In the genomic region with DNA sequence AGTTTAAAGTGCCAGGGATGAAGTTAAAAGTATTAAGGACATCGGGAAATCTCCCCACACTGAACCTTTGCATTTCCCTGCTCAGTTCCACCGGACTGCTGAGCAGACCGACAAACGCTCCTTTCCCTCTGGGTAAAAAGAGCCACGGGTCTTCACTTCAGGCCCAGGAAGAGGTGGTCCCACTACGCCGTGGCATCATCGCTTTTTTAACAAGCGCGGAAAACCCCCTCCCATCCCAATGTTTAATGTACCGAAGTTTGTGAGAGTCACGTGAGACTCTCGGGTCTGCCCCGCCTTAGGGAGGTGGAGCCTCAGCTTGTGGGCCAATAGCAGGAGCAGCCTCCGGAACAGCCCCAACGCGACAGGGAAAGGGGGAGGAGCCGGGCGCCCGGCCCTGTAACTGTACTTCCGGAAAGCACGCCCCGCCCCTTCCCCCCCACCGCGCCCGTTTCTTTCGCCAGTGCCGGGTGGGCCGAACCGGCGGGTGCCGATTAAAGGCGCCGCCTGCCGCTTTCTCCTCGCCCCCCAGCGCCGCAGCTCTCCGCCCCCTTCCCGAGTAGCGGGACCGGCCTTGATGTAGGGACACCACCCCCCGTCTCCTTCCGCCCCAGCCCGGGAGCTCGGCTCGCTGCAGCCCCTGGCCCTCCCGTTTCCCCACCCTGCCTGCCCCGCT, we compare ENCODE assay signal across 8 cellular contexts. TPM values are rescaled to one million over a fixed set of nuclear protein-coding genes. Genes with fewer than 3 reads are reported as not detected.
A peak's percentile ranks its signal among the peaks of the same experiment; 100 is the strongest.
DNase-seq lines count a peak whose midpoint lies in the region; ATAC-seq and TF ChIP-seq lines count a peak whose summit lies in the region.

No MANE protein-coding gene starts in this region.

- H4K8ac ChIP-seq in mesendoderm (ENCODE audit: low read depth, low read length) = peak overlapping the region; percentile 30

- peak; percentile 40 for ATAC-seq in GM21367 (IDR thresholded peaks at IDR 0.05; ENCODE audit: unreplicated experiment)

- 0% methylated on average over 8 to 49 of the region's 49 CpGs for whole genome bisulfite sequencing in endodermal cell (ENCODE audit: insufficient coverage in 1 of 2, insufficient read length in 1 of 2), 2 experiments
- no CpG with 5 or more reads among the region's 49 CpGs for WGBS in mesendoderm (ENCODE audit: extremely low coverage, insufficient coverage, low lambda C conversion rate)

- peaks cover 14% of the 10 kb centered on the region for H3K4me1 ChIP-seq in HUES48 (ENCODE audit: control insufficient read depth, insufficient read depth, low read length)
- peaks cover 2% of the 10 kb centered on the region for H3K4me1 ChIP-seq in NT2/D1 (ENCODE audit: insufficient read depth, insufficient read length)
- H3K4me1 ChIP-seq in endodermal cell (ENCODE audit: control insufficient read depth, insufficient read depth, low read length) = no peaks in the 10 kb centered on the region
- peaks cover 3% of the 10 kb centered on the region for H3K4me1 ChIP-seq in mesendoderm (ENCODE audit: control insufficient read depth, low read depth, low read length)

- TF ChIP-seq CTCF in endodermal cell (conservative IDR thresholded peaks at IDR 0.05) = no peak

- H3K79me1 ChIP-seq in mesendoderm (ENCODE audit: low read length) = peaks cover 5% of the 10 kb centered on the region

- H3K4me1 Mint-ChIP-seq in endodermal cell = peaks cover 19% of the 10 kb centered on the region

- peak overlapping the region; percentile 97 for H3K4ac ChIP-seq in mesendoderm (ENCODE audit: low read depth, low read length)

- H3K79me2 ChIP-seq in mesendoderm (ENCODE audit: control insufficient read depth, insufficient read depth, low read length) = peaks cover 19% of the 10 kb centered on the region

- H3K27ac ChIP-seq in HUES48 (ENCODE audit: low read depth, low read length) = peak overlapping the region; percentile 98
- H3K27ac ChIP-seq in endodermal cell (ENCODE audit: low read depth, low read length) = peak overlapping the region; percentile 94
- peak overlapping the region; percentile 97 for H3K27ac ChIP-seq in mesendoderm (ENCODE audit: low read depth, low read length)

- H3K9me3 ChIP-seq in HUES48 (ENCODE audit: control insufficient read depth, insufficient read depth, low read length) (no peaks in the 10 kb centered on the region), NT2/D1 (ENCODE audit: insufficient read depth, low read length) (no peaks in the 10 kb centered on the region), endodermal cell (ENCODE audit: control insufficient read depth, low read length) (no peaks in the 10 kb centered on the region)

- peak overlapping the region; percentile 85 for H3K4me3 Mint-ChIP-seq in endodermal cell

- H2AK5ac ChIP-seq in mesendoderm (ENCODE audit: low read length) = no peak overlapping the region

- H3K23ac ChIP-seq in mesendoderm (ENCODE audit: low read length) = peak overlapping the region; percentile 89

- H3K27ac Mint-ChIP-seq in endodermal cell = peak overlapping the region; percentile 93

- H3K36me3 ChIP-seq in HUES48 (ENCODE audit: control insufficient read depth, insufficient read depth, low read length) = no peaks in the 10 kb centered on the region
- H3K36me3 ChIP-seq in NT2/D1 (ENCODE audit: insufficient read depth, insufficient read length, low read length) = peaks cover 10% of the 10 kb centered on the region
- no peaks in the 10 kb centered on the region for H3K36me3 ChIP-seq in endodermal cell (ENCODE audit: control insufficient read depth, insufficient read depth, low read length)
- no peaks in the 10 kb centered on the region for H3K36me3 ChIP-seq in mesendoderm (ENCODE audit: control insufficient read depth, insufficient read depth, low read length)

- H3K9ac ChIP-seq in HUES48 (ENCODE audit: low read depth, low read length) = peak overlapping the region; percentile 54
- peak overlapping the region; percentile 59 for H3K9ac ChIP-seq in NT2/D1 (ENCODE audit: insufficient read length, low read depth)
- peak overlapping the region; percentile 85 for H3K9ac ChIP-seq in endodermal cell (ENCODE audit: extremely low read depth, low read length, poor library complexity, severe bottlenecking)
- H3K9ac ChIP-seq in mesendoderm (ENCODE audit: low read length) = peak overlapping the region; percentile 85

- no peak overlapping the region for H2BK15ac ChIP-seq in mesendoderm (replicated peaks; ENCODE audit: low read depth)

- H3K56ac ChIP-seq in mesendoderm (ENCODE audit: low read length) = peak overlapping the region; percentile 96

- H3K36me3 Mint-ChIP-seq in endodermal cell (ENCODE audit: low read depth) = no peaks in the 10 kb centered on the region

- no peaks in the 10 kb centered on the region for H3K27me3 Mint-ChIP-seq in endodermal cell (ENCODE audit: insufficient read depth)

- no peaks in the 10 kb centered on the region for H3K9me3 Mint-ChIP-seq in endodermal cell

- H2BK5ac ChIP-seq in mesendoderm (ENCODE audit: low read length) = no peak overlapping the region

- H2BK120ac ChIP-seq in mesendoderm (ENCODE audit: low read depth, low read length) = peak overlapping the region; percentile 65

- H4K5ac ChIP-seq in mesendoderm (ENCODE audit: low read length) = peak overlapping the region; percentile 81

- H3K4me3 ChIP-seq in HUES48 (ENCODE audit: low read depth, low read length) (peak overlapping the region; percentile 75), NT2/D1 (ENCODE audit: insufficient read length, low read depth) (peak overlapping the region; percentile 55), endodermal cell (ENCODE audit: low read length) (peak overlapping the region; percentile 82), mesendoderm (ENCODE audit: low read length) (peak overlapping the region; percentile 63)

- no peaks in the 10 kb centered on the region for H3K27me3 ChIP-seq in HUES48 (ENCODE audit: control insufficient read depth, insufficient read depth, low read length)
- H3K27me3 ChIP-seq in NT2/D1 (ENCODE audit: insufficient read depth, insufficient read length) = no peaks in the 10 kb centered on the region
- no peaks in the 10 kb centered on the region for H3K27me3 ChIP-seq in endodermal cell (ENCODE audit: control insufficient read depth, insufficient read depth, low read length, poor library complexity, severe bottlenecking)
- H3K27me3 ChIP-seq in mesendoderm (ENCODE audit: insufficient read depth, low read length, poor library complexity) = no peaks in the 10 kb centered on the region

- H3K18ac ChIP-seq in mesendoderm (ENCODE audit: low read length) = peak overlapping the region; percentile 92

- H3K4me2 ChIP-seq in mesendoderm (ENCODE audit: low read length) = peak overlapping the region; percentile 99

- DNase-seq in COLO829 (ENCODE audit: low spot score) (peak; percentile 91), NT2/D1 (ENCODE audit: low read depth, low spot score) (peak; percentile 91), endodermal cell (peak; percentile 99), mesendoderm (peak; percentile 99)
- DNase-seq in activated CD8-positive, alpha-beta memory T cell treated with anti-CD3 and anti-CD28 coated beads, Interleukin-2, amount 50 U/mL, for 24 hours (ENCODE audit: extremely low read depth) = peak; percentile 96
- peak; percentile 97 for DNase-seq in stimulated activated CD8-positive, alpha-beta memory T cell treated with anti-CD3 and anti-CD28 coated beads, Interleukin-12 subunit alpha, Interleukin-12 subunit beta, amount 100 ng/mL, for 4 hours (ENCODE audit: low read depth)

RNA-seq across cellular contexts. Expression of gene TRIM8, which starts 2.3 kb away (rescaled TPM):
- 10 to 100 TPM; 27.7 to 32.7 TPM for total RNA-seq in endodermal cell
- polyA plus RNA-seq in endodermal cell (2013, experiment 1 of 2) = 55.6 TPM
- polyA plus RNA-seq in endodermal cell (2013, experiment 2 of 2) = 46.3 TPM
- polyA plus RNA-seq in mesendoderm (2013, experiment 1 of 2) = 22.6 TPM
- polyA plus RNA-seq in mesendoderm (2013, experiment 2 of 2) = 23.2 TPM

Comparison
In these comparisons a context has a peak if more than half of its experiments do, and no peak if none do; other contexts are left out.
1. Peak in every context shown above with its lines: DNase-seq, ATAC-seq, H3K4me3 ChIP-seq and H3K27ac ChIP-seq.